13 cellular contexts compared by ENCODE assay signal in the genomic region with DNA sequence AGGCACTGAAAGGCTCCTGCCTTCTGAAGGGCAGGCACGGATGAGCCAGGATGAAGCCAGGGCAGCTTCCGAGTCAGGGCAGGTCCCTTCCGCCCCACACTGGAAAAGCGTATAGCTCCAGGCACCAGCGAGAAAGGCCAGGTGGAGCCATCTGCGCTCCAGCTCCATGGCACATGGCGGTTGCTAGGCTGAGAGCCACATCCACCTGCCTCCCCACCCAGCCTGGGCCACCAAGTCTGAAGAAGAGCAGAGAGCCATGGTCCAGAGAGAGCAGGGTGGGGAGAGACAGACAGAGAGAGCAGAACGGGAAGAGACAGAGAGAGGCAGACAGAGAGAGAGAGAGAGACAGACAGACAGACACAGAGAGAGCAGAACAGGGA. TPM values are rescaled to one million over a fixed set of nuclear protein-coding genes. Genes with fewer than 3 reads are reported as not detected.
A peak's percentile ranks its signal among the peaks of the same experiment; 100 is the strongest.
DNase-seq lines count a peak whose midpoint lies in the region; ATAC-seq and TF ChIP-seq lines count a peak whose summit lies in the region.
"Had no signal": no experiment of that assay in that cellular context is flagged by ENCODE, and none has a peak within 500 bp of the region (broad histone marks: within the 10 kb centered on the region; RNA-seq: fewer than 3 reads in every experiment).

No MANE protein-coding gene starts in this region.

- H3K79me2 ChIP-seq in trophoblast cell (ENCODE audit: control insufficient read depth, insufficient read depth, low read length, poor library complexity), result no peaks in the 10 kb centered on the region

- no peak overlapping the region for H3K4me2 ChIP-seq in trophoblast cell (ENCODE audit: low read length)

- H3K9me3 ChIP-seq in RWPE2 (ENCODE audit: severe bottlenecking) (no peaks in the 10 kb centered on the region), trophoblast cell (ENCODE audit: insufficient read depth, low read depth, low read length) (peaks cover 6% of the 10 kb centered on the region)

- no peaks in the 10 kb centered on the region for H3K9me3 Mint-ChIP-seq in activated CD8-positive, alpha-beta T cell treated with anti-CD3 and anti-CD28 coated beads, Interleukin-2, amount 10 ng/mL, durations not matched to agents 7 days and 5 days (ENCODE audit: insufficient read depth)
- no peaks in the 10 kb centered on the region for H3K9me3 Mint-ChIP-seq in activated CD8-positive, alpha-beta T cell treated with anti-CD3 and anti-CD28 coated beads for 36 hours
- H3K9me3 Mint-ChIP-seq in activated naive CD4-positive, alpha-beta T cell treated with anti-CD3 and anti-CD28 coated beads, Interleukin-2, amount 10 ng/mL, durations not matched to agents 7 days and 5 days, result no peaks in the 10 kb centered on the region
- H3K9me3 Mint-ChIP-seq: activated T-helper 2 cell treated with anti-CD3 and anti-CD28 coated beads, Interferon-gamma antibody, Interleukin-2, Interleukin-4, amounts not matched to agents 10 μg/mL and 5 μg/mL and 100 μg/mL, durations not matched to agents 14 hours and 24 hours and 36 hours; stimulated activated naive CD8-positive, alpha-beta T cell treated with anti-CD3 and anti-CD28 coated beads, Interleukin-15, Interleukin-2, amounts not matched to agents 100 ng/mL and 50 ng/mL, for 24 hours had no signal

- H3K18ac ChIP-seq in trophoblast cell (ENCODE audit: low read length), result no peak overlapping the region

- DNase-seq in activated CD8-positive, alpha-beta T cell treated with anti-CD3 and anti-CD28 coated beads, Interleukin-2, amount 10 ng/mL, durations not matched to agents 7 days and 5 days, result no peak
- no peak for DNase-seq in activated CD8-positive, alpha-beta T cell treated with anti-CD3 and anti-CD28 coated beads for 36 hours
- no peak for DNase-seq in RWPE2 (ENCODE audit: low spot score)
- peak; percentile 47 to 48 for DNase-seq in trophoblast cell
- DNase-seq in activated naive CD4-positive, alpha-beta T cell treated with anti-CD3 and anti-CD28 coated beads, Interleukin-2, amount 10 ng/mL, durations not matched to agents 7 days and 5 days, result no peak
- DNase-seq: activated CD4-positive, alpha-beta T cell treated with anti-CD3 and anti-CD28 coated beads for 36 hours; NCI-H1048; stimulated activated CD4-positive, alpha-beta T cell treated with anti-CD3 and anti-CD28 coated beads, Interleukin-4, amount 100 ng/mL, for 1 hour; T-helper 1 cell had no signal

- no peak overlapping the region for H3K9ac ChIP-seq in trophoblast cell (ENCODE audit: low read length)

- no peak overlapping the region for H4K8ac ChIP-seq in trophoblast cell (ENCODE audit: low read depth, low read length)

- no peak overlapping the region for H2BK5ac ChIP-seq in trophoblast cell (ENCODE audit: low read depth, low read length, poor library complexity)

- WGBS in trophoblast cell (ENCODE audit: extremely low coverage, insufficient coverage, insufficient read length), result no CpG with 5 or more reads among the region's 8 CpGs

- H2BK12ac ChIP-seq in trophoblast cell (ENCODE audit: low read length), result no peak overlapping the region

- no peaks in the 10 kb centered on the region for H3K36me3 ChIP-seq in RWPE2 (ENCODE audit: low read depth)
- H3K36me3 ChIP-seq in trophoblast cell (ENCODE audit: control insufficient read depth in 1 of 2, insufficient read depth in 2 of 2, low read length in 2 of 2), result no peaks in the 10 kb centered on the region

- H3K36me3 Mint-ChIP-seq in activated CD8-positive, alpha-beta T cell treated with anti-CD3 and anti-CD28 coated beads, Interleukin-2, amount 10 ng/mL, durations not matched to agents 7 days and 5 days (ENCODE audit: low read depth), result no peaks in the 10 kb centered on the region
- H3K36me3 Mint-ChIP-seq in activated CD8-positive, alpha-beta T cell treated with anti-CD3 and anti-CD28 coated beads for 36 hours (ENCODE audit: low read depth), result no peaks in the 10 kb centered on the region
- H3K36me3 Mint-ChIP-seq in activated naive CD4-positive, alpha-beta T cell treated with anti-CD3 and anti-CD28 coated beads, Interleukin-2, amount 10 ng/mL, durations not matched to agents 7 days and 5 days, result peaks cover 2% of the 10 kb centered on the region

- ATAC-seq in activated CD8-positive, alpha-beta T cell treated with anti-CD3 and anti-CD28 coated beads, Interleukin-2, amount 10 ng/mL, durations not matched to agents 7 days and 5 days, result peak; percentile 45
- ATAC-seq in activated CD8-positive, alpha-beta T cell treated with anti-CD3 and anti-CD28 coated beads for 36 hours, result no peak
- peak; percentile 63 for ATAC-seq in RWPE2 (ENCODE audit: low read depth)
- no peak for ATAC-seq in GM21447 (IDR thresholded peaks at IDR 0.05; ENCODE audit: unreplicated experiment)
- ATAC-seq: activated CD4-positive, alpha-beta T cell treated with anti-CD3 and anti-CD28 coated beads for 36 hours had no signal

- H3K27ac ChIP-seq in RWPE2 (ENCODE audit: poor library complexity, severe bottlenecking) (no peak overlapping the region), trophoblast cell (ENCODE audit: low read depth, low read length) (no peak overlapping the region)

- no peak overlapping the region for H3K23ac ChIP-seq in trophoblast cell (ENCODE audit: low read length)

- H3K4me1 ChIP-seq in RWPE2 (ENCODE audit: insufficient read depth, poor library complexity, severe bottlenecking) (no peaks in the 10 kb centered on the region), trophoblast cell (ENCODE audit: control insufficient read depth in 1 of 2, insufficient read depth in 2 of 2, low read length in 2 of 2) (peaks cover 4 to 6% of the 10 kb centered on the region in 2 experiments)

- no peak overlapping the region for H3K4me3 ChIP-seq in RWPE2 (ENCODE audit: severe bottlenecking)
- H3K4me3 ChIP-seq in trophoblast cell (ENCODE audit: low read depth, low read length), result no peak overlapping the region

- CTCF ChIA-PET in activated CD8-positive, alpha-beta T cell treated with anti-CD3 and anti-CD28 coated beads, Interleukin-2, amount 10 ng/mL, durations not matched to agents 7 days and 5 days (lab: Charles Lee), result interaction anchor here (0.8 kb wide), 1 partner anchor 34 kb away, joined by 3 read pairs; no protein-coding TSS in a partner anchor
- CTCF ChIA-PET in activated CD8-positive, alpha-beta T cell treated with anti-CD3 and anti-CD28 coated beads for 36 hours (lab: Charles Lee), result no interaction called here
- CTCF ChIA-PET in activated naive CD4-positive, alpha-beta T cell treated with anti-CD3 and anti-CD28 coated beads, Interleukin-2, amount 10 ng/mL, durations not matched to agents 7 days and 5 days (lab: Charles Lee), result no interaction called here

- no peak overlapping the region for H3K4ac ChIP-seq in trophoblast cell (ENCODE audit: low read depth, low read length)

- H3K79me1 ChIP-seq in trophoblast cell (ENCODE audit: low read length), result no peaks in the 10 kb centered on the region

- H3K27ac Mint-ChIP-seq in activated CD8-positive, alpha-beta T cell treated with anti-CD3 and anti-CD28 coated beads, Interleukin-2, amount 10 ng/mL, durations not matched to agents 7 days and 5 days, result no peak overlapping the region
- H3K27ac Mint-ChIP-seq in activated CD8-positive, alpha-beta T cell treated with anti-CD3 and anti-CD28 coated beads for 36 hours, result no peak overlapping the region
- no peak overlapping the region for H3K27ac Mint-ChIP-seq in activated naive CD4-positive, alpha-beta T cell treated with anti-CD3 and anti-CD28 coated beads, Interleukin-2, amount 10 ng/mL, durations not matched to agents 7 days and 5 days
- H3K27ac Mint-ChIP-seq: activated CD4-positive, alpha-beta T cell treated with anti-CD3 and anti-CD28 coated beads for 36 hours; activated T-helper 2 cell treated with anti-CD3 and anti-CD28 coated beads, Interferon-gamma antibody, Interleukin-2, Interleukin-4, amounts not matched to agents 10 μg/mL and 5 μg/mL and 100 μg/mL, durations not matched to agents 14 hours and 24 hours and 36 hours; stimulated activated naive CD8-positive, alpha-beta T cell treated with anti-CD3 and anti-CD28 coated beads, Interleukin-15, Interleukin-2, amounts not matched to agents 100 ng/mL and 50 ng/mL, for 24 hours had no signal

- no peak for TF ChIP-seq CTCF in activated CD8-positive, alpha-beta T cell treated with anti-CD3 and anti-CD28 coated beads for 36 hours (IDR thresholded peaks at IDR 0.05)
- no peak for TF ChIP-seq CTCF in RWPE2 (IDR thresholded peaks at IDR 0.05; ENCODE audit: poor library complexity, severe bottlenecking)

- no peak overlapping the region for H2AFZ ChIP-seq in trophoblast cell (ENCODE audit: insufficient read depth, low read length, poor library complexity)

- peaks cover 2% of the 10 kb centered on the region for H3K27me3 Mint-ChIP-seq in activated CD8-positive, alpha-beta T cell treated with anti-CD3 and anti-CD28 coated beads, Interleukin-2, amount 10 ng/mL, durations not matched to agents 7 days and 5 days (ENCODE audit: low read depth)
- H3K27me3 Mint-ChIP-seq in activated CD8-positive, alpha-beta T cell treated with anti-CD3 and anti-CD28 coated beads for 36 hours, result peaks cover 11% of the 10 kb centered on the region
- H3K27me3 Mint-ChIP-seq in activated naive CD4-positive, alpha-beta T cell treated with anti-CD3 and anti-CD28 coated beads, Interleukin-2, amount 10 ng/mL, durations not matched to agents 7 days and 5 days, result peaks cover 28% of the 10 kb centered on the region

- intact Hi-C loops in activated CD8-positive, alpha-beta T cell treated with anti-CD3 and anti-CD28 coated beads for 36 hours (cut with micrococcal nuclease), result no loop called here

- POLR2A ChIA-PET in activated CD8-positive, alpha-beta T cell treated with anti-CD3 and anti-CD28 coated beads, Interleukin-2, amount 10 ng/mL, durations not matched to agents 7 days and 5 days (lab: Charles Lee), result interaction anchor here (0.8 kb wide), 1 partner anchor 35 kb away, joined by 4 read pairs; no protein-coding TSS in a partner anchor
- POLR2A ChIA-PET in activated CD8-positive, alpha-beta T cell treated with anti-CD3 and anti-CD28 coated beads for 36 hours (lab: Charles Lee), result interaction anchor here (1.0 to 1.5 kb wide), 2 partner anchors 19 to 25 kb away, joined by 3 to 5 read pairs; no protein-coding TSS in a partner anchor

- H4K12ac ChIP-seq in trophoblast cell (ENCODE audit: low read depth, low read length), result no peak overlapping the region

- no peak overlapping the region for H4K91ac ChIP-seq in trophoblast cell (ENCODE audit: low read depth, low read length)

- H3K4me1 Mint-ChIP-seq in activated CD8-positive, alpha-beta T cell treated with anti-CD3 and anti-CD28 coated beads, Interleukin-2, amount 10 ng/mL, durations not matched to agents 7 days and 5 days (ENCODE audit: low read depth), result peaks cover 13% of the 10 kb centered on the region
- H3K4me1 Mint-ChIP-seq in activated CD8-positive, alpha-beta T cell treated with anti-CD3 and anti-CD28 coated beads for 36 hours (ENCODE audit: low read depth), result peaks cover 11% of the 10 kb centered on the region
- peaks cover 9% of the 10 kb centered on the region for H3K4me1 Mint-ChIP-seq in activated naive CD4-positive, alpha-beta T cell treated with anti-CD3 and anti-CD28 coated beads, Interleukin-2, amount 10 ng/mL, durations not matched to agents 7 days and 5 days

- H3K4me3 Mint-ChIP-seq in activated CD8-positive, alpha-beta T cell treated with anti-CD3 and anti-CD28 coated beads, Interleukin-2, amount 10 ng/mL, durations not matched to agents 7 days and 5 days, result no peak overlapping the region
- no peak overlapping the region for H3K4me3 Mint-ChIP-seq in activated CD8-positive, alpha-beta T cell treated with anti-CD3 and anti-CD28 coated beads for 36 hours
- H3K4me3 Mint-ChIP-seq in activated naive CD4-positive, alpha-beta T cell treated with anti-CD3 and anti-CD28 coated beads, Interleukin-2, amount 10 ng/mL, durations not matched to agents 7 days and 5 days, result no peak overlapping the region
- H3K4me3 Mint-ChIP-seq: activated CD4-positive, alpha-beta T cell treated with anti-CD3 and anti-CD28 coated beads for 36 hours; stimulated activated naive CD8-positive, alpha-beta T cell treated with anti-CD3 and anti-CD28 coated beads, Interleukin-15, Interleukin-2, amounts not matched to agents 100 ng/mL and 50 ng/mL, for 24 hours had no signal

- no peak overlapping the region for H2BK120ac ChIP-seq in trophoblast cell (ENCODE audit: insufficient read depth, low read length, poor library complexity)

- no peak overlapping the region for H3K14ac ChIP-seq in trophoblast cell (ENCODE audit: low read length)

- no peaks in the 10 kb centered on the region for H3K27me3 ChIP-seq in RWPE2 (ENCODE audit: insufficient read depth, poor library complexity, severe bottlenecking)
- H3K27me3 ChIP-seq in trophoblast cell (ENCODE audit: insufficient read depth, low read length), result peaks cover 12% of the 10 kb centered on the region

- H2AK5ac ChIP-seq in trophoblast cell (ENCODE audit: low read length), result no peak overlapping the region

RNA-seq across cellular contexts. Expression of gene FNDC10, which starts 5.3 kb away (rescaled TPM):
- total RNA-seq in activated CD8-positive, alpha-beta T cell treated with anti-CD3 and anti-CD28 coated beads, Interleukin-2, amount 10 ng/mL, durations not matched to agents 7 days and 5 days, result 1 to 10 TPM; 7.5 to 9.3 TPM
- total RNA-seq in activated CD8-positive, alpha-beta T cell treated with anti-CD3 and anti-CD28 coated beads for 36 hours, result 1 to 10 TPM; 2.8 to 3.6 TPM
- polyA plus RNA-seq in trophoblast cell (2013), result 3.3 and 3.4 TPM in 2 replicates

RNA-seq across cellular contexts. Expression of gene SSU72, which starts 19.9 kb away (rescaled TPM):
- 100 to 1,000 TPM; 123 to 129 TPM for total RNA-seq in activated CD8-positive, alpha-beta T cell treated with anti-CD3 and anti-CD28 coated beads, Interleukin-2, amount 10 ng/mL, durations not matched to agents 7 days and 5 days
- total RNA-seq in activated CD8-positive, alpha-beta T cell treated with anti-CD3 and anti-CD28 coated beads for 36 hours, result 100 to 1,000 TPM; 111 to 113 TPM
- 206 and 207 TPM in 2 replicates for polyA plus RNA-seq in trophoblast cell (2013)

RNA-seq across cellular contexts. Expression of gene MIB2, which starts 20.7 kb away (rescaled TPM):
- total RNA-seq in activated CD8-positive, alpha-beta T cell treated with anti-CD3 and anti-CD28 coated beads, Interleukin-2, amount 10 ng/mL, durations not matched to agents 7 days and 5 days, result 10 to 100 TPM; 49.3 to 50.7 TPM
- total RNA-seq in activated CD8-positive, alpha-beta T cell treated with anti-CD3 and anti-CD28 coated beads for 36 hours, result 10 to 100 TPM; 40.1 to 41.3 TPM
- 76.4 and 79.3 TPM in 2 replicates for polyA plus RNA-seq in trophoblast cell (2013)

RNA-seq across cellular contexts. Expression of gene MMP23B, which starts 37.4 kb away (rescaled TPM):
- total RNA-seq in activated CD8-positive, alpha-beta T cell treated with anti-CD3 and anti-CD28 coated beads, Interleukin-2, amount 10 ng/mL, durations not matched to agents 7 days and 5 days, result 1 to 10 TPM; 1.7 to 2.0 TPM
- 1 to 10 TPM; 3.3 to 4.0 TPM for total RNA-seq in activated CD8-positive, alpha-beta T cell treated with anti-CD3 and anti-CD28 coated beads for 36 hours
- 26.6 and 30.7 TPM in 2 replicates for polyA plus RNA-seq in trophoblast cell (2013)

RNA-seq across cellular contexts. Expression of gene TMEM240, which starts 54.2 kb away (rescaled TPM):
- 1 to 10 TPM; 1.0 to 1.1 TPM for total RNA-seq in activated CD8-positive, alpha-beta T cell treated with anti-CD3 and anti-CD28 coated beads, Interleukin-2, amount 10 ng/mL, durations not matched to agents 7 days and 5 days
- under 1 TPM; 0.45 to 0.74 TPM for total RNA-seq in activated CD8-positive, alpha-beta T cell treated with anti-CD3 and anti-CD28 coated beads for 36 hours
- 1.5 and 1.7 TPM in 2 replicates for polyA plus RNA-seq in trophoblast cell (2013)
- total RNA-seq: myocyte had no signal

Comparison
In these comparisons a context has a peak if more than half of its experiments do, and no peak if none do; other contexts are left out.
1. ATAC-seq: peak in activated CD8-positive, alpha-beta T cell treated with anti-CD3 and anti-CD28 coated beads, Interleukin-2, amount 10 ng/mL, durations not matched to agents 7 days and 5 days (single experiment) and RWPE2 (single experiment); none in activated CD8-positive, alpha-beta T cell treated with anti-CD3 and anti-CD28 coated beads for 36 hours (single experiment) and GM21447 (single experiment).
2. DNase-seq: peak in trophoblast cell (2 of 2); none in activated CD8-positive, alpha-beta T cell treated with anti-CD3 and anti-CD28 coated beads, Interleukin-2, amount 10 ng/mL, durations not matched to agents 7 days and 5 days (single experiment), activated CD8-positive, alpha-beta T cell treated with anti-CD3 and anti-CD28 coated beads for 36 hours (single experiment), RWPE2 (single experiment) and activated naive CD4-positive, alpha-beta T cell treated with anti-CD3 and anti-CD28 coated beads, Interleukin-2, amount 10 ng/mL, durations not matched to agents 7 days and 5 days (single experiment).